ENCODE assay signal across 21 cellular contexts in genomic region chr4:4521069-4521468, GRCh38. TPM values are rescaled to one million over a fixed set of nuclear protein-coding genes. Genes with fewer than 3 reads are reported as not detected.
DNase-seq lines count a peak whose midpoint lies in the region; TF ChIP-seq lines count a peak whose summit lies in the region.
"Had no signal": no experiment of that assay in that cellular context is flagged by ENCODE, and none has a peak within 500 bp of the region (broad histone marks: within the 10 kb centered on the region; RNA-seq: fewer than 3 reads in every experiment).

No MANE protein-coding gene starts in this region.

- CTCF ChIA-PET in Calu3 (lab: Charles Lee), result no interaction called here

- no peaks in the 10 kb centered on the region for H3K9me3 Mint-ChIP-seq in activated naive CD8-positive, alpha-beta T cell (ENCODE audit: low read depth)
- H3K9me3 Mint-ChIP-seq in activated naive CD8-positive, alpha-beta T cell treated with anti-CD3 and anti-CD28 coated beads for 36 hours, result no peaks in the 10 kb centered on the region
- no peaks in the 10 kb centered on the region for H3K9me3 Mint-ChIP-seq in mesothelial cell of epicardium
- no peaks in the 10 kb centered on the region for H3K9me3 Mint-ChIP-seq in Calu3 (ENCODE audit: low read depth, unreplicated experiment)
- H3K9me3 Mint-ChIP-seq: activated naive CD4-positive, alpha-beta T cell treated with anti-CD3 and anti-CD28 coated beads, Interleukin-2, amount 10 ng/mL, durations not matched to agents 7 days and 5 days had no signal

- H3K27me3 Mint-ChIP-seq in activated naive CD8-positive, alpha-beta T cell, result no peaks in the 10 kb centered on the region
- no peaks in the 10 kb centered on the region for H3K27me3 Mint-ChIP-seq in activated naive CD8-positive, alpha-beta T cell treated with anti-CD3 and anti-CD28 coated beads for 36 hours
- H3K27me3 Mint-ChIP-seq in mesothelial cell of epicardium (ENCODE audit: low read depth) (no peaks in the 10 kb centered on the region), Calu3 (ENCODE audit: unreplicated experiment) (no peaks in the 10 kb centered on the region)
- H3K27me3 Mint-ChIP-seq: activated naive CD4-positive, alpha-beta T cell treated with anti-CD3 and anti-CD28 coated beads, Interleukin-2, amount 10 ng/mL, durations not matched to agents 7 days and 5 days had no signal

- DNase-seq in activated naive CD8-positive, alpha-beta T cell treated with anti-CD3 and anti-CD28 coated beads for 36 hours, result no peak
- peak; percentile 63 for DNase-seq in cerebellar cortex (ENCODE audit: low spot score)
- DNase-seq in mesothelial cell of epicardium (ENCODE audit: low spot score in 2 of 2, unreplicated experiment in 2 of 2), result no peak
- DNase-seq in Calu3, result no peak
- DNase-seq in NOMO-1 treated with dmso at 0.1 percent for 144 hours (lab: John Stamatoyannopoulos, UW; ENCODE audit: unreplicated experiment), result no peak
- no peak for DNase-seq in COLO668 (lab: John Stamatoyannopoulos, UW; ENCODE audit: unreplicated experiment)
- DNase-seq in DMS 273 treated with DMSO at 0.1 percent for 48 hours (lab: John Stamatoyannopoulos, UW), result no peak
- DNase-seq: activated CD4-positive, alpha-beta T cell treated with anti-CD3 and anti-CD28 coated beads, Interleukin-2, amount 50 U/mL, for 4 hours; activated naive CD4-positive, alpha-beta T cell treated with anti-CD3 and anti-CD28 coated beads, Interleukin-2, amount 10 ng/mL, durations not matched to agents 7 days and 5 days; activated T-cell treated with anti-CD3 and anti-CD28 coated beads, Interleukin-2, amount 50 U/mL, for 1 hour; DMS153; dorsolateral prefrontal cortex; heart right ventricle; kidney; NCI-H1694 treated with DMSO at 0.1 percent for 48 hours; NCI-H345; small intestine; stimulated activated CD4-positive, alpha-beta T cell treated with anti-CD3 and anti-CD28 coated beads, Interleukin-4, amount 100 ng/mL, for 24 hours; substantia nigra; T-helper 1 cell had no signal

- no peak overlapping the region for H3K4me3 Mint-ChIP-seq in activated naive CD8-positive, alpha-beta T cell
- no peak overlapping the region for H3K4me3 Mint-ChIP-seq in activated naive CD8-positive, alpha-beta T cell treated with anti-CD3 and anti-CD28 coated beads for 36 hours
- H3K4me3 Mint-ChIP-seq in mesothelial cell of epicardium, result no peak overlapping the region
- no peak overlapping the region for H3K4me3 Mint-ChIP-seq in Calu3 (ENCODE audit: low read depth, unreplicated experiment)
- H3K4me3 Mint-ChIP-seq: activated naive CD4-positive, alpha-beta T cell treated with anti-CD3 and anti-CD28 coated beads, Interleukin-2, amount 10 ng/mL, durations not matched to agents 7 days and 5 days had no signal

- peak overlapping the region; percentile 25 for H3K27ac Mint-ChIP-seq in activated naive CD8-positive, alpha-beta T cell
- no peak overlapping the region for H3K27ac Mint-ChIP-seq in activated naive CD8-positive, alpha-beta T cell treated with anti-CD3 and anti-CD28 coated beads for 36 hours
- H3K27ac Mint-ChIP-seq in mesothelial cell of epicardium (peak overlapping the region; percentile 49), Calu3 (ENCODE audit: unreplicated experiment) (no peak overlapping the region)
- H3K27ac Mint-ChIP-seq: activated naive CD4-positive, alpha-beta T cell treated with anti-CD3 and anti-CD28 coated beads, Interleukin-2, amount 10 ng/mL, durations not matched to agents 7 days and 5 days had no signal

- H3K36me3 Mint-ChIP-seq in activated naive CD8-positive, alpha-beta T cell, result peaks cover 11% of the 10 kb centered on the region
- peaks cover 15% of the 10 kb centered on the region for H3K36me3 Mint-ChIP-seq in activated naive CD8-positive, alpha-beta T cell treated with anti-CD3 and anti-CD28 coated beads for 36 hours
- H3K36me3 Mint-ChIP-seq in mesothelial cell of epicardium, result peaks cover 1% of the 10 kb centered on the region
- H3K36me3 Mint-ChIP-seq in Calu3 (ENCODE audit: insufficient read depth, unreplicated experiment), result no peaks in the 10 kb centered on the region

- intact Hi-C loops in Calu3 (cut with micrococcal nuclease; ENCODE audit: unreplicated experiment), result no loop called here

- no TSS peak for BruUV-seq in Calu3 (replicated peaks; lab: Mats Ljungman, UMichigan)

- TF ChIP-seq CTCF in mesothelial cell of epicardium (IDR thresholded peaks at IDR 0.05; ENCODE audit: unreplicated experiment) (no peak), Calu3 (IDR thresholded peaks at IDR 0.05; ENCODE audit: unreplicated experiment) (no peak)

- H3K4me1 Mint-ChIP-seq in activated naive CD8-positive, alpha-beta T cell (ENCODE audit: low read depth), result peaks cover 62% of the 10 kb centered on the region
- peaks cover 36% of the 10 kb centered on the region for H3K4me1 Mint-ChIP-seq in activated naive CD8-positive, alpha-beta T cell treated with anti-CD3 and anti-CD28 coated beads for 36 hours
- H3K4me1 Mint-ChIP-seq in mesothelial cell of epicardium, result peaks cover 37% of the 10 kb centered on the region
- H3K4me1 Mint-ChIP-seq in Calu3 (ENCODE audit: low read depth, unreplicated experiment), result peaks cover 19% of the 10 kb centered on the region

RNA-seq across cellular contexts. Expression of gene STX18, which starts 20.8 kb away (rescaled TPM):
- total RNA-seq in activated naive CD8-positive, alpha-beta T cell treated with anti-CD3 and anti-CD28 coated beads for 36 hours, result 10 to 100 TPM; 23.7 to 25.9 TPM
- total RNA-seq in mesothelial cell of epicardium, result 41.7 to 44.5 TPM (median 42.6 TPM) in 3 replicates
- total RNA-seq in Calu3 (2022), result 25.6 and 27.3 TPM in 2 replicates

Comparison
In these comparisons a context has a peak if more than half of its experiments do, and no peak if none do; other contexts are left out.
1. H3K27ac Mint-ChIP-seq: peak in activated naive CD8-positive, alpha-beta T cell (single experiment) and mesothelial cell of epicardium (single experiment); none in activated naive CD8-positive, alpha-beta T cell treated with anti-CD3 and anti-CD28 coated beads for 36 hours (single experiment) and Calu3 (single experiment).